In genomic region chr13:50125556-50126377, GRCh38 we compare ENCODE assay signal across 8 cellular contexts.
DNase-seq lines count a peak whose midpoint lies in the region; ATAC-seq lines count a peak whose summit lies in the region.

No MANE protein-coding gene starts in this region.

- peak overlapping the region; percentile 99 for H3K27ac ChIP-seq in cingulate gyrus (ENCODE audit: low read depth, low read length)

- ATAC-seq in HG03432 (IDR thresholded peaks at IDR 0.05; ENCODE audit: unreplicated experiment): peak; percentile 14

- DNase-seq in GDM1 (lab: John Stamatoyannopoulos, UW) (peak; percentile 91), NCI-H526 treated with DMSO at 0.1 percent for 48 hours (lab: John Stamatoyannopoulos, UW) (peak; percentile 93), kidney tubule cell (ENCODE audit: low spot score) (peak; percentile 82), GM19240 (ENCODE audit: insufficient read length, low spot score) (no peak)
- DNase-seq in activated CD4-positive, alpha-beta T cell treated with anti-CD3 and anti-CD28 coated beads for 48 hours: peak; percentile 81
- peak; percentile 77 to 86 for DNase-seq in stimulated activated CD4-positive, alpha-beta T cell treated with anti-CD3 and anti-CD28 coated beads, Interleukin-15, amount 100 ng/mL, for 1 hour (ENCODE audit: low read depth in 1 of 2, low spot score in 1 of 2)
